Comparison of ENCODE assay signal across 6 cellular contexts in genomic region chr7:111845853-111846252, GRCh38.
"Had no signal": no experiment of that assay in that cellular context is flagged by ENCODE, and none has a peak within 500 bp of the region (broad histone marks: within the 10 kb centered on the region; RNA-seq: fewer than 3 reads in every experiment).

No MANE protein-coding gene starts in this region.

- ATAC-seq: HepG2, K562 had no signal

- DNase-seq: IMR-90, KBM-7, KG1 had no signal

- H3K4me3 ChIP-seq: K562 had no signal

- H3K27ac ChIP-seq: HL-60 had no signal
